ENCODE assay signal across 8 cellular contexts in genomic region chr2:231037202-231037730, GRCh38. TPM values are rescaled to one million over a fixed set of nuclear protein-coding genes. Genes with fewer than 3 reads are reported as not detected.
A peak's percentile ranks its signal among the peaks of the same experiment; 100 is the strongest.
DNase-seq lines count a peak whose midpoint lies in the region; ATAC-seq and TF ChIP-seq lines count a peak whose summit lies in the region.

C2orf72 (plus strand) TSS chr2:231037523; CDS start chr2:231037566, 43 bp downstream.

- TF ChIP-seq CTCF in progenitor cell of endocrine pancreas (IDR thresholded peaks at IDR 0.05; ENCODE audit: unreplicated experiment), result no peak

- DNase-seq in NCI-H510A (lab: John Stamatoyannopoulos, UW), result peak; percentile 49
- DNase-seq in erythroblast (lab: John Stamatoyannopoulos, UW), result peak; percentile 29 to 32
- peak; percentile 29 for DNase-seq in progenitor cell of endocrine pancreas (ENCODE audit: low spot score, unreplicated experiment)
- DNase-seq in T1000 (lab: John Stamatoyannopoulos, UW), result no peak
- no peak for DNase-seq in A172 (ENCODE audit: low spot score)

- no peak for ATAC-seq in GM19452 (IDR thresholded peaks at IDR 0.05; ENCODE audit: unreplicated experiment)
- no peak for ATAC-seq in GM21529 (IDR thresholded peaks at IDR 0.05; ENCODE audit: unreplicated experiment)

- no peak for TF ChIP-seq POLR2A in erythroblast (IDR thresholded peaks at IDR 0.05; ENCODE audit: low read length)

- peak within 1 kb of the TSS; percentile 44; the same call in 1 of the 2 replicates for H3K4me3 ChIP-seq in GM08714 (ENCODE audit: low read length)

- no peaks in the 10 kb centered on the region for H3K9me3 Mint-ChIP-seq in progenitor cell of endocrine pancreas (ENCODE audit: low read depth)

- H3K4me3 Mint-ChIP-seq in progenitor cell of endocrine pancreas (ENCODE audit: low read depth), result peak within 1 kb of the TSS; percentile 69

- peak within 1 kb of the TSS; percentile 82 for H3K27ac Mint-ChIP-seq in progenitor cell of endocrine pancreas

- peaks cover 42% of the 10 kb centered on the region for H3K27me3 Mint-ChIP-seq in progenitor cell of endocrine pancreas

- peaks cover 17% of the 10 kb centered on the region for H3K4me1 Mint-ChIP-seq in progenitor cell of endocrine pancreas (ENCODE audit: low read depth)

- H3K36me3 Mint-ChIP-seq in progenitor cell of endocrine pancreas (ENCODE audit: insufficient read depth), result peaks cover 4% of the 10 kb centered on the region

RNA-seq across cellular contexts. Expression of gene C2orf72, which starts in this region (rescaled TPM):
- total RNA-seq in progenitor cell of endocrine pancreas, result 9.7 and 11.1 TPM in 2 replicates
- 2.6 and 10.8 TPM in 2 replicates for total RNA-seq in A172 (2014; rRNA removed; shearing (Covaris generic))

Comparison
In these comparisons a context has a peak if more than half of its experiments do, and no peak if none do; other contexts are left out.
1. DNase-seq: peak in NCI-H510A (single experiment), erythroblast (2 of 2) and progenitor cell of endocrine pancreas (single experiment); none in T1000 (single experiment) and A172 (single experiment).